Comparison of ENCODE assay signal across 8 cellular contexts in the genomic region with DNA sequence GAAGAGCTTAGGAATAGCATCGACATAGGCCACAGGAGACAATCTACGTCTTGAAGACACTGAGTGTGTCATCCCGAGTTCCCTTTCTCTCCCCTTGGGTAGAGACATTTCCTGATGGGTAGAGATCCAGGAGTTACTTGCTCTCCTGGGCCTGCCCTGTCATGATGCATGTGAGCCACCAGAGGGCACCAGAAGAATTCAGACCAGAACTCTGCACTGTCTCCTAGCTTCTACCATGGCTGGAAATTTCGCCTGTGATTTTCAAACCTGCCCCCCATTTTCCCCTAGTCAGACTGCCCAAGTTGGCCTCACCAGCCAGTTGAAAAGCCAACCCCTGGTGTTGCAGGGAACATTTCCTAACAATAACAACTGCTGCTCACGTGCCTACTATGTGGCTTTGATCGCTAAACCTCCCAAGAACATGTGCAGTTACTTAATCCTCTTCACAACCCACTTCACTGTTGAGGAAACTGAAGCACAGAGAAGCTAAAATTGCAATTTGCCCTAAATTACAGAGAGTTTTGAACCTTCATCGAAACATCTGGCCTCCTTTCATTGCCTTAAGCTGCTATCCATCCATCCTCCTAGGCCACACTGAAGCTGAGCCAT. TPM values are rescaled to one million over a fixed set of nuclear protein-coding genes. Genes with fewer than 3 reads are reported as not detected.
DNase-seq lines count a peak whose midpoint lies in the region; ATAC-seq and TF ChIP-seq lines count a peak whose summit lies in the region.

No MANE protein-coding gene starts in this region.

- DNase-seq in CD4-positive, alpha-beta T cell: peak; percentile 12 to 52 (median 30)
- DNase-seq in GM19240 (ENCODE audit: insufficient read length, low spot score) (peak; percentile 87), NCI-H524 (lab: John Stamatoyannopoulos, UW) (peak; percentile 48 to 64), epithelial cell of prostate (ENCODE audit: low read depth, low spot score) (peak; percentile 22), mucosa of gallbladder (ENCODE audit: low spot score) (peak; percentile 76)
- peak; percentile 73 for DNase-seq in activated CD8-positive, alpha-beta T cell treated with anti-CD3 and anti-CD28 coated beads for 36 hours
- peak; percentile 33 for DNase-seq in stimulated activated naive B cell treated with anti-CD40 and anti-IgM and Interleukin-4, amounts not matched to agents 10 μg/mL and 1 μg/mL and 100 μg/mL, for 72 hours

- H3K27ac ChIP-seq in CD4-positive, alpha-beta T cell (ENCODE audit: low read depth, low read length): no peak overlapping the region
- H3K27ac ChIP-seq in epithelial cell of prostate: no peak overlapping the region

- POLR2A ChIA-PET in CD4-positive, alpha-beta T cell (lab: Charles Lee): interaction anchor here (0.6 kb wide), 1 partner anchor 48 kb away, joined by 3 read pairs; no protein-coding TSS in a partner anchor
- POLR2A ChIA-PET in activated CD8-positive, alpha-beta T cell treated with anti-CD3 and anti-CD28 coated beads for 36 hours (lab: Charles Lee): no interaction called here

- peak; percentile 79 for ATAC-seq in CD4-positive, alpha-beta T cell (ENCODE audit: poor library complexity)
- ATAC-seq in HG03354 (IDR thresholded peaks at IDR 0.05; ENCODE audit: poor library complexity, severe bottlenecking, unreplicated experiment): peak; percentile 85
- ATAC-seq in activated CD8-positive, alpha-beta T cell treated with anti-CD3 and anti-CD28 coated beads for 36 hours: peak; percentile 89
- ATAC-seq in stimulated activated naive B cell treated with anti-CD40 and anti-IgM and Interleukin-4, amounts not matched to agents 10 μg/mL and 1 μg/mL and 100 μg/mL, for 72 hours (replicated peaks): peak; percentile 79 to 81

- H3K36me3 Mint-ChIP-seq in CD4-positive, alpha-beta T cell (ENCODE audit: low read depth): no peaks in the 10 kb centered on the region
- H3K36me3 Mint-ChIP-seq in activated CD8-positive, alpha-beta T cell treated with anti-CD3 and anti-CD28 coated beads for 36 hours (ENCODE audit: low read depth): no peaks in the 10 kb centered on the region
- H3K36me3 Mint-ChIP-seq in stimulated activated naive B cell treated with anti-CD40 and anti-IgM and Interleukin-4, amounts not matched to agents 10 μg/mL and 1 μg/mL and 100 μg/mL, for 72 hours: peaks cover 43 to 62% of the 10 kb centered on the region in 2 donors

- no peak overlapping the region for H3K27ac Mint-ChIP-seq in CD4-positive, alpha-beta T cell
- no peak overlapping the region for H3K27ac Mint-ChIP-seq in activated CD8-positive, alpha-beta T cell treated with anti-CD3 and anti-CD28 coated beads for 36 hours
- H3K27ac Mint-ChIP-seq in stimulated activated naive B cell treated with anti-CD40 and anti-IgM and Interleukin-4, amounts not matched to agents 10 μg/mL and 1 μg/mL and 100 μg/mL, for 72 hours: no peak overlapping the region

- peak; percentile 82 for TF ChIP-seq CTCF in CD4-positive, alpha-beta T cell (IDR thresholded peaks at IDR 0.05)
- peak; percentile 72 for TF ChIP-seq CTCF in activated CD8-positive, alpha-beta T cell treated with anti-CD3 and anti-CD28 coated beads for 36 hours (IDR thresholded peaks at IDR 0.05)

- H3K9me3 ChIP-seq in CD4-positive, alpha-beta T cell (ENCODE audit: control insufficient read depth, low read length): no peaks in the 10 kb centered on the region

- H3K9me3 Mint-ChIP-seq in CD4-positive, alpha-beta T cell: no peaks in the 10 kb centered on the region
- no peaks in the 10 kb centered on the region for H3K9me3 Mint-ChIP-seq in activated CD8-positive, alpha-beta T cell treated with anti-CD3 and anti-CD28 coated beads for 36 hours
- H3K9me3 Mint-ChIP-seq in stimulated activated naive B cell treated with anti-CD40 and anti-IgM and Interleukin-4, amounts not matched to agents 10 μg/mL and 1 μg/mL and 100 μg/mL, for 72 hours: no peaks in the 10 kb centered on the region

- H3K27me3 Mint-ChIP-seq in CD4-positive, alpha-beta T cell: no peaks in the 10 kb centered on the region
- no peaks in the 10 kb centered on the region for H3K27me3 Mint-ChIP-seq in activated CD8-positive, alpha-beta T cell treated with anti-CD3 and anti-CD28 coated beads for 36 hours
- H3K27me3 Mint-ChIP-seq in stimulated activated naive B cell treated with anti-CD40 and anti-IgM and Interleukin-4, amounts not matched to agents 10 μg/mL and 1 μg/mL and 100 μg/mL, for 72 hours: no peaks in the 10 kb centered on the region

- no peaks in the 10 kb centered on the region for H3K27me3 ChIP-seq in CD4-positive, alpha-beta T cell (ENCODE audit: control insufficient read depth, insufficient read depth, low read length)

- CTCF ChIA-PET in CD4-positive, alpha-beta T cell (lab: Charles Lee): interaction anchor here (0.5 to 1.0 kb wide), 3 partner anchors 9 to 293 kb away, joined by 3 to 4 read pairs (median 3); no protein-coding TSS in a partner anchor
- CTCF ChIA-PET in activated CD8-positive, alpha-beta T cell treated with anti-CD3 and anti-CD28 coated beads for 36 hours (lab: Charles Lee): interaction anchor here (0.6 to 9.0 kb wide), 37 partner anchors 9 to 634 kb away, joined by 3 to 60 read pairs (median 4); no protein-coding TSS in a partner anchor

- no peak overlapping the region for H3K4me3 Mint-ChIP-seq in CD4-positive, alpha-beta T cell
- H3K4me3 Mint-ChIP-seq in activated CD8-positive, alpha-beta T cell treated with anti-CD3 and anti-CD28 coated beads for 36 hours: no peak overlapping the region
- H3K4me3 Mint-ChIP-seq in stimulated activated naive B cell treated with anti-CD40 and anti-IgM and Interleukin-4, amounts not matched to agents 10 μg/mL and 1 μg/mL and 100 μg/mL, for 72 hours: no peak overlapping the region

- H3K4me1 Mint-ChIP-seq in CD4-positive, alpha-beta T cell (ENCODE audit: low read depth): no peaks in the 10 kb centered on the region
- no peaks in the 10 kb centered on the region for H3K4me1 Mint-ChIP-seq in activated CD8-positive, alpha-beta T cell treated with anti-CD3 and anti-CD28 coated beads for 36 hours (ENCODE audit: low read depth)
- no peaks in the 10 kb centered on the region for H3K4me1 Mint-ChIP-seq in stimulated activated naive B cell treated with anti-CD40 and anti-IgM and Interleukin-4, amounts not matched to agents 10 μg/mL and 1 μg/mL and 100 μg/mL, for 72 hours

- intact Hi-C loops in CD4-positive, alpha-beta T cell (cut with DNase I, micrococcal nuclease): loop anchor here in 1 of 2 experiments (5.0 to 10.0 kb wide), 2 partner anchors 279 to 717 kb away; no protein-coding TSS in a partner anchor
- intact Hi-C loops in activated CD8-positive, alpha-beta T cell treated with anti-CD3 and anti-CD28 coated beads for 36 hours (cut with micrococcal nuclease): loop anchor here (5.0 kb wide), 1 partner anchor 277 kb away; no protein-coding TSS in a partner anchor

RNA-seq across cellular contexts. Expression of gene C11orf58, which starts 47.2 kb away (rescaled TPM):
- 100 to 1,000 TPM; 145 to 150 TPM for total RNA-seq in CD4-positive, alpha-beta T cell
- total RNA-seq in activated CD8-positive, alpha-beta T cell treated with anti-CD3 and anti-CD28 coated beads for 36 hours: 100 to 1,000 TPM; 114 to 133 TPM
- 109 TPM for total RNA-seq in mucosa of gallbladder

Comparison
In these comparisons a context has a peak if more than half of its experiments do, and no peak if none do; other contexts are left out.
1. DNase-seq: peak in every context shown above with its lines; median percentile 87 in GM19240; 76 in mucosa of gallbladder; 73 in activated CD8-positive, alpha-beta T cell treated with anti-CD3 and anti-CD28 coated beads for 36 hours; 56 in NCI-H524; 33 in stimulated activated naive B cell treated with anti-CD40 and anti-IgM and Interleukin-4, amounts not matched to agents 10 μg/mL and 1 μg/mL and 100 μg/mL, for 72 hours; 30 in CD4-positive, alpha-beta T cell; 22 in epithelial cell of prostate.